19 cellular contexts compared by ENCODE assay signal in the genomic region with DNA sequence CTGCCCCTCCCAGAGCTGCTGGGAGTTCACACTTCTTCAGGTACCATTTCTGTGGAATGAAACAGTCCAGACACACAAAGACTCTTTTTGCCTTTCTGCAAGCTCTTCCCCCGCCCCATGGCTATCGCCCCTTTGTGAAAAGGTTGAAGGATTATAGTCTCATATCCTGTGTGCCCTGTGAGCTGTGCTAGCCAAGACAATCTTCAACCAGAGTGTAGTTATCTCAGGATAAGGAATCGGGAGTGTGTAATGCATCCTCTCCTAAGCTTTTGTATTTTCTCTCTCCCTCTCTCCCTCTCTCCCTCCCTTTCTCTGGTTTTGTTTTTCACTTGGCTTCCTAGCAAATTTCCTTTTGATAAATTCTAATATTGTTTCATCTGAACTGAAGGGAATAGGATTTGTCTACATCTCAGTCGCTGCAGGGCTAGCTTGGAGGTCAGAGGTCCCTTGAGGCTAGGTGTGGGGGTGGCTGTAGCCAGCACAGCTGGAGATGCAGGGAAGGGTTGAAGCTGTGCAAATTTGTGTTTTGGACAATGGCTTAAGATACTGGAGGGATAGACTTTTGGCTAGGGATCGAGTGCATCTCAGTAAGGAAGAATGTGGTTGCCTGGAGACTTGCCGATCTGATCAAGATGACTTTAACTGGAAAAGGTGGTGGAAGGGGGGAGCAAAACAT.
DNase-seq lines count a peak whose midpoint lies in the region; ATAC-seq, FAIRE-seq and TF ChIP-seq lines count a peak whose summit lies in the region.
"Had no signal": no experiment of that assay in that cellular context is flagged by ENCODE, and none has a peak within 500 bp of the region (broad histone marks: within the 10 kb centered on the region; RNA-seq: fewer than 3 reads in every experiment).

No MANE protein-coding gene starts in this region.

- no peak for FAIRE-seq in GM19239 (lab: Jason Lieb, UNC)
- FAIRE-seq: GM12878, H1 had no signal

- intact Hi-C loops in Right ventricle myocardium superior (cut with DNase I) = no loop called here
- intact Hi-C loops in left ventricle myocardium inferior (cut with micrococcal nuclease) = no loop called here

- peak overlapping the region in 2 of 3 experiments; percentile 2 to 17 for H3K4me3 Mint-ChIP-seq in nephron
- H3K4me3 Mint-ChIP-seq: B cell; CD4-positive, CD25-positive, alpha-beta regulatory T cell; CD8-positive, alpha-beta memory T cell; H9 had no signal

- H3K27ac ChIP-seq in right atrium auricular region (no peak overlapping the region), left ventricle myocardium inferior (replicated peaks) (peak overlapping the region; percentile 36)
- H3K27ac ChIP-seq in effector memory CD4-positive, alpha-beta T cell (ENCODE audit: insufficient read depth, low read length, poor library complexity, severe bottlenecking) = no peak overlapping the region
- H3K27ac ChIP-seq: BLaER1 treated with 17β-estradiol and CSF1 and Interleukin-3, amounts not matched to agents 10 nM and 100 nM had no signal

- no peak overlapping the region for H3K4me3 ChIP-seq in right atrium auricular region
- no peak overlapping the region for H3K4me3 ChIP-seq in left ventricle myocardium inferior
- no peak overlapping the region for H3K4me3 ChIP-seq in effector memory CD4-positive, alpha-beta T cell (ENCODE audit: insufficient read depth, low read depth, low read length, poor library complexity, severe bottlenecking)
- H3K4me3 ChIP-seq: BLaER1 treated with 17β-estradiol and CSF1 and Interleukin-3, amounts not matched to agents 10 nM and 100 nM; GM12878 had no signal

- H3K9me3 ChIP-seq in right atrium auricular region (no peaks in the 10 kb centered on the region), left ventricle myocardium inferior (replicated peaks) (no peaks in the 10 kb centered on the region)
- no peaks in the 10 kb centered on the region for H3K9me3 ChIP-seq in effector memory CD4-positive, alpha-beta T cell (ENCODE audit: control insufficient read depth, low read length)

- peaks cover 10% of the 10 kb centered on the region for H3K9me3 Mint-ChIP-seq in nephron
- H3K9me3 Mint-ChIP-seq: CD8-positive, alpha-beta memory T cell had no signal

- no peaks in the 10 kb centered on the region for H3K36me3 ChIP-seq in right atrium auricular region
- H3K36me3 ChIP-seq in left ventricle myocardium inferior = no peaks in the 10 kb centered on the region
- H3K36me3 ChIP-seq in effector memory CD4-positive, alpha-beta T cell (ENCODE audit: control insufficient read depth, insufficient read depth, low read length) = no peaks in the 10 kb centered on the region
- H3K36me3 ChIP-seq: BLaER1 treated with 17β-estradiol and CSF1 and Interleukin-3, amounts not matched to agents 10 nM and 100 nM had no signal

- ATAC-seq in Right ventricle myocardium superior (ENCODE audit: poor library complexity) = peak; percentile 67
- ATAC-seq: GM12878 had no signal

- DNase-seq in Right ventricle myocardium superior (peak; percentile 40), right atrium auricular region (ENCODE audit: low spot score) (no peak), left ventricle myocardium inferior (peak; percentile 25), C1 segment of cervical spinal cord (lab: John Stamatoyannopoulos, UW) (no peak), GM19239 (ENCODE audit: insufficient read length, low spot score) (no peak)
- no peak for DNase-seq in effector memory CD4-positive, alpha-beta T cell
- DNase-seq: CD4-positive, CD25-positive, alpha-beta regulatory T cell; CD8-positive, alpha-beta memory T cell; COR-L47; DMS 273 treated with DMSO at 0.1 percent for 48 hours; DMS53; DND-41; EL; H9 had no signal

- H3K4me1 Mint-ChIP-seq in nephron = peaks cover 18% of the 10 kb centered on the region
- H3K4me1 Mint-ChIP-seq: B cell; CD4-positive, CD25-positive, alpha-beta regulatory T cell; CD8-positive, alpha-beta memory T cell had no signal

- H3K27me3 Mint-ChIP-seq in nephron (ENCODE audit: low read depth) = no peaks in the 10 kb centered on the region
- H3K27me3 Mint-ChIP-seq: B cell had no signal

- peak overlapping the region in 2 of 3 experiments; percentile 39 to 74 for H3K27ac Mint-ChIP-seq in nephron
- H3K27ac Mint-ChIP-seq: B cell; CD4-positive, CD25-positive, alpha-beta regulatory T cell; CD8-positive, alpha-beta memory T cell; H9 had no signal

- no peaks in the 10 kb centered on the region for H3K36me3 Mint-ChIP-seq in nephron (ENCODE audit: low read depth)
- H3K36me3 Mint-ChIP-seq: CD4-positive, CD25-positive, alpha-beta regulatory T cell; CD8-positive, alpha-beta memory T cell had no signal

- H3K27me3 ChIP-seq in right atrium auricular region = no peaks in the 10 kb centered on the region
- H3K27me3 ChIP-seq in left ventricle myocardium inferior (ENCODE audit: low read depth) = no peaks in the 10 kb centered on the region
- H3K27me3 ChIP-seq in effector memory CD4-positive, alpha-beta T cell (replicated peaks; ENCODE audit: control insufficient read depth, insufficient read depth, low read length, poor library complexity, severe bottlenecking) = no peaks in the 10 kb centered on the region

- H3K4me1 ChIP-seq in right atrium auricular region = no peaks in the 10 kb centered on the region
- no peaks in the 10 kb centered on the region for H3K4me1 ChIP-seq in left ventricle myocardium inferior
- no peaks in the 10 kb centered on the region for H3K4me1 ChIP-seq in effector memory CD4-positive, alpha-beta T cell (ENCODE audit: control insufficient read depth, insufficient read depth, low read length, poor library complexity, severe bottlenecking)

- no peak for TF ChIP-seq CTCF in right atrium auricular region (IDR thresholded peaks at IDR 0.05)
- no peak for TF ChIP-seq CTCF in left ventricle myocardium inferior (IDR thresholded peaks at IDR 0.05; ENCODE audit: borderline replicate concordance)
- no peak for TF ChIP-seq CTCF in nephron (IDR thresholded peaks at IDR 0.05; ENCODE audit: unreplicated experiment in 3 of 3)

Comparison
In these comparisons a context has a peak if more than half of its experiments do, and no peak if none do; other contexts are left out.
1. DNase-seq: peak in Right ventricle myocardium superior (single experiment) and left ventricle myocardium inferior (single experiment); none in right atrium auricular region (single experiment), effector memory CD4-positive, alpha-beta T cell (0 of 3), C1 segment of cervical spinal cord (0 of 14) and GM19239 (single experiment).